ENCODE assay signal across 1 cellular context in genomic region chr3:140258222-140258724, GRCh38.
TF ChIP-seq lines count a peak whose summit lies in the region.

No MANE protein-coding gene starts in this region.

TF ChIP-seq in GM23338, 12 proteins besides CTCF, POLR2A, EP300 and RAD21 (continued from another document):
- TF ChIP-seq, protein P1, sequence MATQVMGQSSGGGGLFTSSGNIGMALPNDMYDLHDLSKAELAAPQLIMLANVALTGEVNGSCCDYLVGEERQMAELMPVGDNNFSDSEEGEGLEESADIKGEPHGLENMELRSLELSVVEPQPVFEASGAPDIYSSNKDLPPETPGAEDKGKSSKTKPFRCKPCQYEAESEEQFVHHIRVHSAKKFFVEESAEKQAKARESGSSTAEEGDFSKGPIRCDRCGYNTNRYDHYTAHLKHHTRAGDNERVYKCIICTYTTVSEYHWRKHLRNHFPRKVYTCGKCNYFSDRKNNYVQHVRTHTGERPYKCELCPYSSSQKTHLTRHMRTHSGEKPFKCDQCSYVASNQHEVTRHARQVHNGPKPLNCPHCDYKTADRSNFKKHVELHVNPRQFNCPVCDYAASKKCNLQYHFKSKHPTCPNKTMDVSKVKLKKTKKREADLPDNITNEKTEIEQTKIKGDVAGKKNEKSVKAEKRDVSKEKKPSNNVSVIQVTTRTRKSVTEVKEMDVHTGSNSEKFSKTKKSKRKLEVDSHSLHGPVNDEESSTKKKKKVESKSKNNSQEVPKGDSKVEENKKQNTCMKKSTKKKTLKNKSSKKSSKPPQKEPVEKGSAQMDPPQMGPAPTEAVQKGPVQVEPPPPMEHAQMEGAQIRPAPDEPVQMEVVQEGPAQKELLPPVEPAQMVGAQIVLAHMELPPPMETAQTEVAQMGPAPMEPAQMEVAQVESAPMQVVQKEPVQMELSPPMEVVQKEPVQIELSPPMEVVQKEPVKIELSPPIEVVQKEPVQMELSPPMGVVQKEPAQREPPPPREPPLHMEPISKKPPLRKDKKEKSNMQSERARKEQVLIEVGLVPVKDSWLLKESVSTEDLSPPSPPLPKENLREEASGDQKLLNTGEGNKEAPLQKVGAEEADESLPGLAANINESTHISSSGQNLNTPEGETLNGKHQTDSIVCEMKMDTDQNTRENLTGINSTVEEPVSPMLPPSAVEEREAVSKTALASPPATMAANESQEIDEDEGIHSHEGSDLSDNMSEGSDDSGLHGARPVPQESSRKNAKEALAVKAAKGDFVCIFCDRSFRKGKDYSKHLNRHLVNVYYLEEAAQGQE (IDR thresholded peaks at IDR 0.05; ENCODE audit: unreplicated experiment) = no peak
- TF ChIP-seq EZH2phosphoT487 (IDR thresholded peaks at IDR 0.05; ENCODE audit: unreplicated experiment) = no peak
- TF ChIP-seq STAT1 (IDR thresholded peaks at IDR 0.05; ENCODE audit: unreplicated experiment) = no peak
- no peak for TF ChIP-seq JUNB (IDR thresholded peaks at IDR 0.05; ENCODE audit: unreplicated experiment)
